Comparison of ENCODE assay signal across 15 cellular contexts in genomic region chr1:77824694-77825355, GRCh38. TPM values are rescaled to one million over a fixed set of nuclear protein-coding genes. Genes with fewer than 3 reads are reported as not detected.
A peak's percentile ranks its signal among the peaks of the same experiment; 100 is the strongest.
DNase-seq lines count a peak whose midpoint lies in the region; ATAC-seq, FAIRE-seq and TF ChIP-seq lines count a peak whose summit lies in the region.
"Had no signal": no experiment of that assay in that cellular context is flagged by ENCODE, and none has a peak within 500 bp of the region (broad histone marks: within the 10 kb centered on the region; RNA-seq: fewer than 3 reads in every experiment).

No MANE protein-coding gene starts in this region.

- POLR2A ChIA-PET in RWPE1 (lab: Yijun Ruan, JAX; ENCODE audit: low non-redundant PET) = no interaction called here

- H3K4me1 ChIP-seq in heart left ventricle (peaks cover 0 to 41% (median 11%) of the 10 kb centered on the region in 12 donors), foreskin keratinocyte (peaks cover 20% of the 10 kb centered on the region), vagina (peaks cover 6% of the 10 kb centered on the region), kidney (ENCODE audit: control insufficient read depth in 1 of 2, insufficient read depth in 1 of 2, low read depth in 1 of 2, low read length in 2 of 2) (no peaks in the 10 kb centered on the region)

- H3K36me3 ChIP-seq in heart left ventricle (peaks cover 0 to 55% (median 24%) of the 10 kb centered on the region in 9 donors), vagina (peaks cover 0 to under 1% of the 10 kb centered on the region in 2 donors), kidney (ENCODE audit: control insufficient read depth in 1 of 2, insufficient read depth in 2 of 2, low read length in 2 of 2) (no peaks in the 10 kb centered on the region)

- no peak for FAIRE-seq in kidney (lab: Jason Lieb, UNC)

- intact Hi-C loops in heart left ventricle (cut with DNase I) (loop anchor here in 5 of 10 donors (5.0 to 10.0 kb wide), 2 partner anchors 77 to 290 kb away; no protein-coding TSS in a partner anchor), left cardiac atrium (cut with DNase I) (loop anchor here in 1 of 2 donors (5.0 kb wide), 1 partner anchor 77 kb away; no protein-coding TSS in a partner anchor), vagina (cut with DNase I) (no loop called here), kidney (cut with DNase I) (no loop called here)

- 73 to 88% (median 78%) methylated on average over 7 of the region's 7 CpGs for WGBS in heart left ventricle, 4 donors

- H3K27me3 ChIP-seq in heart left ventricle = no peaks in the 10 kb centered on the region
- H3K27me3 ChIP-seq in foreskin keratinocyte = no peaks in the 10 kb centered on the region
- H3K27me3 ChIP-seq in vagina = no peaks in the 10 kb centered on the region
- H3K27me3 ChIP-seq: upper lobe of left lung had no signal

- CTCF ChIA-PET in RWPE1 (lab: Yijun Ruan, JAX) = interaction anchor here (0.6 to 1.4 kb wide), 4 partner anchors 10 to 291 kb away, joined by 3 to 8 read pairs (median 6); no protein-coding TSS in a partner anchor

- ATAC-seq in heart left ventricle (no peak), left cardiac atrium (no peak), foreskin keratinocyte (peak; percentile 54), omental fat pad (ENCODE audit: low FRiP score) (no peak), HG03196 (IDR thresholded peaks at IDR 0.05; ENCODE audit: unreplicated experiment) (no peak)

- no peak for DNase-seq in heart left ventricle
- no peak for DNase-seq in left cardiac atrium
- no peak for DNase-seq in RWPE1 (ENCODE audit: low spot score)
- DNase-seq in foreskin keratinocyte = peak in 1 of 2 donors; percentile 43
- DNase-seq in vagina (ENCODE audit: extremely low spot score in 2 of 2) = no peak
- no peak for DNase-seq in omental fat pad (ENCODE audit: low spot score)
- no peak for DNase-seq in kidney
- DNase-seq: activated T-cell treated with anti-CD3 and anti-CD28 coated beads, Interleukin-2, amount 50 U/mL, for 48 hours; CD4-positive, alpha-beta memory T cell; NCI-H187; retina; stimulated activated CD4-positive, alpha-beta T cell treated with anti-CD3 and anti-CD28 coated beads, Interleukin-4, amount 100 ng/mL, for 1 hour; T-helper 9 cell had no signal

- TF ChIP-seq CTCF in heart left ventricle (IDR thresholded peaks at IDR 0.05) = no peak
- no peak for TF ChIP-seq CTCF in RWPE1 (conservative IDR thresholded peaks at IDR 0.05; ENCODE audit: low read depth)
- TF ChIP-seq CTCF in foreskin keratinocyte (conservative IDR thresholded peaks at IDR 0.05) = no peak
- no peak for TF ChIP-seq CTCF in vagina (IDR thresholded peaks at IDR 0.05)
- TF ChIP-seq CTCF in omental fat pad (IDR thresholded peaks at IDR 0.05) = no peak
- no peak for TF ChIP-seq CTCF in kidney (IDR thresholded peaks at IDR 0.05; ENCODE audit: borderline replicate concordance, extremely low read depth, insufficient read depth)

- H3K9ac ChIP-seq in kidney (ENCODE audit: low read length in 2 of 2) = no peak overlapping the region

- H3K9me3 ChIP-seq in heart left ventricle = no peaks in the 10 kb centered on the region
- no peaks in the 10 kb centered on the region for H3K9me3 ChIP-seq in vagina
- H3K9me3 ChIP-seq in kidney (ENCODE audit: control insufficient read depth in 1 of 2, low read length in 2 of 2) = no peaks in the 10 kb centered on the region
- H3K9me3 ChIP-seq: upper lobe of left lung had no signal

- no peak overlapping the region for H3K4me3 ChIP-seq in heart left ventricle
- no peak overlapping the region for H3K4me3 ChIP-seq in vagina
- no peak overlapping the region for H3K4me3 ChIP-seq in kidney (ENCODE audit: low read length in 2 of 2)
- H3K4me3 ChIP-seq: upper lobe of left lung had no signal

- TF ChIP-seq POLR2A in heart left ventricle (IDR thresholded peaks at IDR 0.05) (no peak), vagina (IDR thresholded peaks at IDR 0.05) (no peak)

- H3K27ac ChIP-seq in heart left ventricle (peak overlapping the region in 7 of 12 donors; percentile 10 to 55 (median 33)), RWPE1 (peak overlapping the region; percentile 81), foreskin keratinocyte (no peak overlapping the region), vagina (peak overlapping the region; percentile 58), kidney (ENCODE audit: low read depth in 2 of 2, low read length in 2 of 2) (no peak overlapping the region)

RNA-seq across cellular contexts. Expression of gene MIGA1, which starts 45.4 kb away (rescaled TPM):
- total RNA-seq in heart left ventricle (10 to 100 TPM in 5 of 9 donors, 1 to 10 TPM in 4; 8.1 to 14.1 (median 10.3) TPM), left cardiac atrium (10 to 100 TPM; 11.1 to 13.9 TPM), foreskin keratinocyte (9.1 and 11.1 TPM in 2 replicates), vagina (10.8 TPM), omental fat pad (10 to 100 TPM; 11.9 to 19.7 (median 14.7) TPM), kidney (25.5 TPM)
- polyA plus RNA-seq in heart left ventricle (1 to 10 TPM; 2.6 to 6.0 TPM), foreskin keratinocyte (1.7 TPM in 2 replicates), kidney (ENCODE audit: insufficient read depth, low read depth, low replicate concordance) (5.4 TPM)

Comparison
In these comparisons a context has a peak if more than half of its experiments do, and no peak if none do; other contexts are left out.
1. H3K27ac ChIP-seq: peak in heart left ventricle (7 of 12), RWPE1 (single experiment) and vagina (single experiment); none in foreskin keratinocyte (single experiment) and kidney (0 of 2).